Comparison of ENCODE assay signal across 17 cellular contexts in genomic region chr9:19470567-19470966, GRCh38.
A peak's percentile ranks its signal among the peaks of the same experiment; 100 is the strongest.
DNase-seq lines count a peak whose midpoint lies in the region; ATAC-seq lines count a peak whose summit lies in the region.
"Had no signal": no experiment of that assay in that cellular context is flagged by ENCODE, and none has a peak within 500 bp of the region (broad histone marks: within the 10 kb centered on the region; RNA-seq: fewer than 3 reads in every experiment).

No MANE protein-coding gene starts in this region.

- peak overlapping the region; percentile 88 for H3K27ac ChIP-seq in cingulate gyrus (ENCODE audit: low read depth, low read length)
- H3K27ac ChIP-seq in mesenchymal stem cell (ENCODE audit: low read length, poor library complexity, severe bottlenecking): no peak overlapping the region
- peak overlapping the region; percentile 94 for H3K27ac ChIP-seq in temporal lobe (ENCODE audit: low read depth, low read length)

- no peak overlapping the region for H2BK12ac ChIP-seq in mesenchymal stem cell (ENCODE audit: low read length in 2 of 2)

- peak overlapping the region in 1 of 2 experiments; percentile 22 for H3K4me3 ChIP-seq in mesenchymal stem cell (ENCODE audit: insufficient read depth in 1 of 2, low read depth in 1 of 2, low read length in 2 of 2)
- H3K4me3 ChIP-seq: HAP-1 had no signal

- H4K91ac ChIP-seq in mesenchymal stem cell (ENCODE audit: low read length): no peak overlapping the region

- no peak overlapping the region for H3K23ac ChIP-seq in mesenchymal stem cell (ENCODE audit: low read length in 2 of 2)

- no peak overlapping the region for H2AFZ ChIP-seq in mesenchymal stem cell (ENCODE audit: low read depth, low read length)

- H3K27me3 ChIP-seq in mesenchymal stem cell (ENCODE audit: control insufficient read depth in 1 of 2, insufficient read depth in 1 of 2, low read length in 2 of 2): peaks cover 23 to 63% of the 10 kb centered on the region in 2 experiments
- H3K27me3 ChIP-seq: BE2C had no signal

- H3K9me3 ChIP-seq in mesenchymal stem cell (ENCODE audit: control insufficient read depth, low read length): no peaks in the 10 kb centered on the region
- H3K9me3 ChIP-seq: BE2C, HAP-1 had no signal

- H2BK120ac ChIP-seq in mesenchymal stem cell (ENCODE audit: low read depth, low read length): no peak overlapping the region

- DNase-seq in RPMI7951 (ENCODE audit: low read depth) (peak; percentile 23), mesenchymal stem cell (no peak), COR-L47 (lab: John Stamatoyannopoulos, UW) (no peak), NCI-H82 (lab: John Stamatoyannopoulos, UW) (no peak)
- DNase-seq: BE2C; CD4-positive, alpha-beta memory T cell; Kasumi-1; MV-4-11; NCI-H1417 treated with DMSO at 0.1 percent for 48 hours; NCI-H2029 treated with DMSO at 0.1 percent for 48 hours; NCI-H2171 treated with DMSO at 0.1 percent for 48 hours; NCI-H748 treated with DMSO at 0.1 percent for 48 hours; PC-3 had no signal

- WGBS in mesenchymal stem cell: 77% methylated on average over 4 of the region's 5 CpGs

- no peaks in the 10 kb centered on the region for H3K36me3 ChIP-seq in mesenchymal stem cell (ENCODE audit: control insufficient read depth in 1 of 2, insufficient read depth in 2 of 2, low read depth in 1 of 2, low read length in 2 of 2)
- H3K36me3 ChIP-seq: BE2C, HAP-1 had no signal

- no peak overlapping the region for H4K8ac ChIP-seq in mesenchymal stem cell (ENCODE audit: low read length)

- no peak overlapping the region for H2BK15ac ChIP-seq in mesenchymal stem cell (ENCODE audit: low read depth, poor library complexity, severe bottlenecking)

- no peak overlapping the region for H2BK5ac ChIP-seq in mesenchymal stem cell (ENCODE audit: low read depth, low read length, poor library complexity, severe bottlenecking)

- peaks cover 7% of the 10 kb centered on the region for H3K4me1 ChIP-seq in mesenchymal stem cell (ENCODE audit: control insufficient read depth, insufficient read depth, low read depth, low read length)
- H3K4me1 ChIP-seq: HAP-1 had no signal

- H3K4me2 ChIP-seq in mesenchymal stem cell (ENCODE audit: low read length, poor library complexity, severe bottlenecking): no peak overlapping the region

- H3K4ac ChIP-seq in mesenchymal stem cell (ENCODE audit: low read depth in 1 of 2, low read length in 2 of 2): no peak overlapping the region

- no peak overlapping the region for H2AK5ac ChIP-seq in mesenchymal stem cell (ENCODE audit: low read length, severe bottlenecking)

- no peak overlapping the region for H3K14ac ChIP-seq in mesenchymal stem cell (ENCODE audit: low read length in 2 of 2)

- H3K79me1 ChIP-seq in mesenchymal stem cell (replicated peaks; ENCODE audit: low read length, poor library complexity, severe bottlenecking): no peaks in the 10 kb centered on the region

- no peak for ATAC-seq in HG03159 (IDR thresholded peaks at IDR 0.05; ENCODE audit: unreplicated experiment)
- ATAC-seq: PC-3 had no signal

- no peak overlapping the region for H3K18ac ChIP-seq in mesenchymal stem cell (ENCODE audit: low read depth in 1 of 2, low read length in 2 of 2)

- peak overlapping the region; percentile 63 for H3K9ac ChIP-seq in mesenchymal stem cell (ENCODE audit: low read length)
